ENCODE assay signal across 8 cellular contexts in genomic region chr22:49847751-49848689, GRCh38. TPM values are rescaled to one million over a fixed set of nuclear protein-coding genes. Genes with fewer than 3 reads are reported as not detected.
DNase-seq lines count a peak whose midpoint lies in the region; ATAC-seq lines count a peak whose summit lies in the region.

No MANE protein-coding gene starts in this region.

- H2BK5ac ChIP-seq in neuronal stem cell (ENCODE audit: low read length), result no peak overlapping the region

- H3K9me3 ChIP-seq in BLaER1 (no peaks in the 10 kb centered on the region), esophagus (ENCODE audit: control insufficient read depth in 2 of 2, insufficient read depth in 1 of 2, low read depth in 1 of 2, low read length in 1 of 2) (no peaks in the 10 kb centered on the region), neuronal stem cell (replicated peaks in 1 of 2; ENCODE audit: control insufficient read depth in 2 of 2, insufficient read depth in 1 of 2, low read depth in 1 of 2, low read length in 2 of 2) (peaks cover 4 to 5% of the 10 kb centered on the region in 2 donors)

- no peak overlapping the region for H2BK12ac ChIP-seq in neuronal stem cell (ENCODE audit: low read length)

- H3K27me3 ChIP-seq in BLaER1 (peaks cover 70% of the 10 kb centered on the region), esophagus (ENCODE audit: control insufficient read depth in 1 of 2, insufficient read depth in 2 of 2, low read length in 2 of 2) (peaks cover 0 to 13% of the 10 kb centered on the region in 2 donors), neuronal stem cell (ENCODE audit: control insufficient read depth in 3 of 3, insufficient read depth in 3 of 3, low read depth in 1 of 3, low read length in 3 of 3) (peaks cover 36 to 92% (median 78%) of the 10 kb centered on the region in 3 experiments)

- H2BK15ac ChIP-seq in neuronal stem cell (ENCODE audit: low read length), result no peak overlapping the region

- H3K9ac ChIP-seq in BLaER1, result no peak overlapping the region
- H3K9ac ChIP-seq in neuronal stem cell (ENCODE audit: low read depth, low read length, poor library complexity), result no peak overlapping the region

- H3K36me3 ChIP-seq in BLaER1, result no peaks in the 10 kb centered on the region
- no peaks in the 10 kb centered on the region for H3K36me3 ChIP-seq in esophagus (ENCODE audit: control insufficient read depth in 2 of 2, insufficient read depth in 2 of 2, low read length in 1 of 2)
- H3K36me3 ChIP-seq in neuronal stem cell (replicated peaks in 1 of 2; ENCODE audit: control insufficient read depth in 2 of 2, insufficient read depth in 2 of 2, low read length in 2 of 2), result no peaks in the 10 kb centered on the region

- peak overlapping the region; percentile 71 for H3K14ac ChIP-seq in neuronal stem cell (ENCODE audit: low read length)

- H2AFZ ChIP-seq in neuronal stem cell (ENCODE audit: low read length), result peak overlapping the region; percentile 76

- peak overlapping the region; percentile 80 for H3K18ac ChIP-seq in neuronal stem cell (ENCODE audit: low read length)

- no peak overlapping the region for H4K91ac ChIP-seq in neuronal stem cell (ENCODE audit: low read depth, low read length, poor library complexity)

- H3K23ac ChIP-seq in neuronal stem cell (ENCODE audit: low read depth, low read length, poor library complexity), result peak overlapping the region; percentile 55

- H3K4me3 ChIP-seq in BLaER1 (peak overlapping the region; percentile 73), esophagus (ENCODE audit: low read depth in 1 of 2, low read length in 2 of 2) (peak overlapping the region; percentile 30 to 45), neuronal stem cell (ENCODE audit: low read length in 2 of 2) (peak overlapping the region in 1 of 2 donors; percentile 26)

- peaks cover 10% of the 10 kb centered on the region; the same call in 1 of the 2 replicates for H4K20me1 ChIP-seq in BLaER1

- no peak overlapping the region for H2BK120ac ChIP-seq in neuronal stem cell (ENCODE audit: low read depth, low read length)

- H3K79me1 ChIP-seq in neuronal stem cell (ENCODE audit: low read depth, low read length), result peaks cover 3% of the 10 kb centered on the region

- peak; percentile 53 for DNase-seq in MV-4-11 (lab: John Stamatoyannopoulos, UW)
- DNase-seq in neuronal stem cell (ENCODE audit: low spot score), result no peak
- no peak for DNase-seq in cerebellar nuclear complex (lab: John Stamatoyannopoulos, UW)

- H3K27ac ChIP-seq in BLaER1 (no peak overlapping the region), esophagus (ENCODE audit: low read depth in 2 of 2, low read length in 1 of 2) (no peak overlapping the region), neuronal stem cell (replicated peaks; ENCODE audit: low read length) (no peak overlapping the region)

- WGBS in esophagus, 2 donors, result 25% methylated on average over 61 to 64 of the region's 64 CpGs
- no CpG with 5 or more reads among the region's 64 CpGs for WGBS in neuronal stem cell (ENCODE audit: extremely low coverage in 2 of 2, insufficient read length in 2 of 2, insufficient replicate concordance in 1 of 2), 2 donors

- H4K8ac ChIP-seq in neuronal stem cell (ENCODE audit: low read depth, low read length), result no peak overlapping the region

- ATAC-seq in HG03139 (IDR thresholded peaks at IDR 0.05; ENCODE audit: unreplicated experiment), result no peak
- no peak for ATAC-seq in GM21367 (IDR thresholded peaks at IDR 0.05; ENCODE audit: unreplicated experiment)
- no peak for ATAC-seq in HG02973 (IDR thresholded peaks at IDR 0.05; ENCODE audit: unreplicated experiment)

- no peak overlapping the region for H3K4ac ChIP-seq in neuronal stem cell (ENCODE audit: low read length)

- no peak overlapping the region for H2AK5ac ChIP-seq in neuronal stem cell (ENCODE audit: low read depth, low read length)

- H3K4me2 ChIP-seq in BLaER1, result peak overlapping the region; percentile 98
- H3K4me2 ChIP-seq in neuronal stem cell (ENCODE audit: insufficient read depth, low read length, poor library complexity, severe bottlenecking), result peak overlapping the region; percentile 54

- H3K4me1 ChIP-seq in BLaER1 (peaks cover 43% of the 10 kb centered on the region), esophagus (ENCODE audit: control insufficient read depth in 2 of 2, insufficient read depth in 2 of 2, low read length in 1 of 2) (peaks cover 2 to 17% of the 10 kb centered on the region in 2 donors), neuronal stem cell (ENCODE audit: control insufficient read depth in 2 of 2, insufficient read depth in 1 of 2, low read depth in 1 of 2, low read length in 2 of 2) (peaks cover 0 to 4% of the 10 kb centered on the region in 2 donors)

RNA-seq across cellular contexts. Expression of gene ZBED4, which starts 5.6 kb away (rescaled TPM):
- 1 to 10 TPM; 4.7 to 4.9 TPM for polyA plus RNA-seq in esophagus
- polyA plus RNA-seq in neuronal stem cell (2013, experiment 1 of 2), result 22.2 TPM
- polyA plus RNA-seq in neuronal stem cell (2013, experiment 2 of 2), result 22.3 TPM

RNA-seq across cellular contexts. Expression of gene BRD1, which starts 20.3 kb away (rescaled TPM):
- 10 to 100 TPM; 17.7 to 23.5 TPM for polyA plus RNA-seq in esophagus
- 21.8 TPM for polyA plus RNA-seq in neuronal stem cell (2013, experiment 1 of 2)
- 22.7 TPM for polyA plus RNA-seq in neuronal stem cell (2013, experiment 2 of 2)
